ENCODE assay signal across 19 cellular contexts in the genomic region with DNA sequence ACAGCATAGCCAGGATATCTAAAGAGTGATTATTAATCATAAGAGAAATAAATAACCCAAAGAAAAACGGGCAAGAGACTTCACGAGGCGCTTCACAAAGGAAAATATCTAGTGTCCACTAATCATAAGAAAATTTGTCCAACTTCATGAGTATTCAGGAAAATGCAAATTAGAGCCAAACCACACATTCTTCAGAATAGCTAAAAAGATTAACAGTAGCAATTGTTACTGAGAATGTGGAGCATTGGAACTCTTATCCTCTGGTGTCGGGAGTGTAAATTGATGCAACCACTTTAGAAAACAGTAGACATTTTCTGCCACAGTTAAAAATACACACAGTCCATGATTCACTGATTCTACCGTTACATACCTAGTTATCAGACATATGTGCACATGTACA.
A peak's percentile ranks its signal among the peaks of the same experiment; 100 is the strongest.
DNase-seq lines count a peak whose midpoint lies in the region; ATAC-seq and TF ChIP-seq lines count a peak whose summit lies in the region.
"Had no signal": no experiment of that assay in that cellular context is flagged by ENCODE, and none has a peak within 500 bp of the region (broad histone marks: within the 10 kb centered on the region; RNA-seq: fewer than 3 reads in every experiment).

No MANE protein-coding gene starts in this region.

- H3K27me3 Mint-ChIP-seq in nephron progenitor cell (ENCODE audit: low read depth, poor library complexity), result no peaks in the 10 kb centered on the region
- H3K27me3 Mint-ChIP-seq: B cell had no signal

- H2BK5ac ChIP-seq in IMR-90 (ENCODE audit: low read depth, low read length, poor library complexity, severe bottlenecking), result no peak overlapping the region

- DNase-seq in AG10803 (ENCODE audit: low read depth), result peak; percentile 39
- peak; percentile 59 for DNase-seq in IMR-90
- DNase-seq in cardiac fibroblast (ENCODE audit: low read depth in 2 of 2), result peak; percentile 51 to 61
- peak; percentile 31 for DNase-seq in non-pigmented ciliary epithelial cell (ENCODE audit: low read depth)
- no peak for DNase-seq in PC-3
- no peak for DNase-seq in activated gamma-delta T cell treated with Interleukin-2 at 50 U/mL for 16 hours
- DNase-seq in nephron progenitor cell, result no peak
- DNase-seq: 8988T, Kasumi-1, MG63, NCI-H1417, NCI-H187, NCI-H446, NCI-H526, Right ventricle myocardium superior had no signal

- H2AK5ac ChIP-seq in IMR-90 (ENCODE audit: low read depth, low read length), result no peak overlapping the region

- peaks cover 43% of the 10 kb centered on the region for H3K9me3 Mint-ChIP-seq in nephron progenitor cell

- H3K9me3 ChIP-seq in IMR-90 (ENCODE audit: control insufficient read depth, insufficient read depth, low read length) (peaks cover 4% of the 10 kb centered on the region), PC-3 (ENCODE audit: low read length) (no peaks in the 10 kb centered on the region)

- no peaks in the 10 kb centered on the region for H3K9me2 ChIP-seq in PC-3 (replicated peaks; ENCODE audit: low read length)

- TF ChIP-seq POLR2A in IMR-90 (IDR thresholded peaks at IDR 0.05; ENCODE audit: low read depth, low read length), result no peak

- H3K14ac ChIP-seq in IMR-90 (replicated peaks; ENCODE audit: low read depth, low read length), result no peak overlapping the region

- no peak overlapping the region for H3K18ac ChIP-seq in IMR-90 (ENCODE audit: low read depth, low read length)

- no peak overlapping the region for H4K5ac ChIP-seq in IMR-90 (ENCODE audit: low read depth, low read length)

- CTCF ChIA-PET in IMR-90 (lab: Yijun Ruan, JAX) (no interaction called here), PC-3 (lab: Charles Lee) (no interaction called here)

- no peaks in the 10 kb centered on the region for H3F3A ChIP-seq in PC-3 (ENCODE audit: low read length, unreplicated experiment)

- no peak overlapping the region for H3K9ac ChIP-seq in IMR-90 (ENCODE audit: low read depth, low read length)
- no peak overlapping the region for H3K9ac ChIP-seq in PC-3 (ENCODE audit: low read length)

- no peaks in the 10 kb centered on the region for H3K4me1 Mint-ChIP-seq in nephron progenitor cell
- H3K4me1 Mint-ChIP-seq: CD14-positive monocyte had no signal

- H3K79me1 ChIP-seq in IMR-90 (ENCODE audit: low read depth in 1 of 2, low read length in 2 of 2), result no peaks in the 10 kb centered on the region

- no peak overlapping the region for H3K56ac ChIP-seq in IMR-90 (ENCODE audit: extremely low read depth, insufficient read depth, low read length)

- intact Hi-C loops in IMR-90 (cut with micrococcal nuclease) (no loop called here), PC-3 (cut with micrococcal nuclease) (no loop called here)

- H2BK15ac ChIP-seq in IMR-90 (ENCODE audit: low read depth, low read length), result no peak overlapping the region

- H3K4me1 ChIP-seq in IMR-90 (ENCODE audit: control insufficient read depth, insufficient read depth, low read length) (no peaks in the 10 kb centered on the region; the same call in 1 of the 2 replicates), PC-3 (ENCODE audit: insufficient read depth, low read length) (no peaks in the 10 kb centered on the region)

- H3K4me2 ChIP-seq in IMR-90 (ENCODE audit: low read depth, low read length), result peak overlapping the region; percentile 5; the same call in 1 of the 2 replicates
- H3K4me2 ChIP-seq in PC-3 (ENCODE audit: low read length), result no peak overlapping the region

- no peaks in the 10 kb centered on the region for H3K79me2 ChIP-seq in PC-3 (ENCODE audit: low read length)

- H3K36me3 Mint-ChIP-seq in nephron progenitor cell (ENCODE audit: low read depth), result peaks cover 61% of the 10 kb centered on the region

- TF ChIP-seq CTCF in AG10803 (conservative IDR thresholded peaks at IDR 0.05; ENCODE audit: low read length) (no peak), IMR-90 (conservative IDR thresholded peaks at IDR 0.05; ENCODE audit: low read depth, low read length) (no peak), cardiac fibroblast (IDR thresholded peaks at IDR 0.05; ENCODE audit: low read depth, low read length) (no peak), PC-3 (conservative IDR thresholded peaks at IDR 0.05; ENCODE audit: low read depth, low read length) (no peak), nephron progenitor cell (IDR thresholded peaks at IDR 0.05) (no peak)

- H3K27me3 ChIP-seq in IMR-90 (ENCODE audit: control insufficient read depth, insufficient read depth, low read length), result no peaks in the 10 kb centered on the region
- no peaks in the 10 kb centered on the region for H3K27me3 ChIP-seq in PC-3 (ENCODE audit: low read length)
- H3K27me3 ChIP-seq: MG63 had no signal

- ATAC-seq in IMR-90 (ENCODE audit: low read depth), result peak; percentile 11; the same call in 1 of the 2 replicates
- ATAC-seq in PC-3, result no peak
- ATAC-seq: GM12878, HCT116 had no signal

- dilution Hi-C loops in IMR-90 (cut with HindIII; ENCODE audit: low sequenced_read_pairs, unreplicated experiment), result no loop called here

- H2AFZ ChIP-seq in IMR-90 (replicated peaks; ENCODE audit: low read length, poor library complexity), result no peak overlapping the region
- no peak overlapping the region for H2AFZ ChIP-seq in PC-3 (ENCODE audit: low read length)

- no peak overlapping the region for H3K23ac ChIP-seq in IMR-90 (ENCODE audit: low read depth, low read length)

- no peak overlapping the region for H4K8ac ChIP-seq in IMR-90 (ENCODE audit: low read depth in 2 of 2, low read length in 2 of 2)

- WGBS in IMR-90 (ENCODE audit: extremely low coverage in 2 of 2, insufficient read length in 1 of 2), 2 experiments, result no CpG with 5 or more reads among the region's 5 CpGs

- H3K36me3 ChIP-seq in IMR-90 (ENCODE audit: control insufficient read depth, insufficient read depth, low read length) (peaks cover 4% of the 10 kb centered on the region; the same call in 1 of the 2 replicates), PC-3 (ENCODE audit: low read depth, low read length) (no peaks in the 10 kb centered on the region)
- H3K36me3 ChIP-seq: MG63 had no signal

- no peak overlapping the region for H3K27ac Mint-ChIP-seq in nephron progenitor cell
- H3K27ac Mint-ChIP-seq: B cell, CD14-positive monocyte had no signal

- H4K20me1 ChIP-seq in IMR-90 (ENCODE audit: insufficient read depth, low read length), result no peaks in the 10 kb centered on the region
- no peaks in the 10 kb centered on the region for H4K20me1 ChIP-seq in PC-3 (ENCODE audit: low read length)

- no peak for TF ChIP-seq RAD21 in IMR-90 (IDR thresholded peaks at IDR 0.05; ENCODE audit: low read length)

- BruUV-seq in IMR-90 (replicated peaks; lab: Mats Ljungman, UMichigan) (no TSS peak), PC-3 (replicated peaks; lab: Mats Ljungman, UMichigan) (no TSS peak)

- H2BK20ac ChIP-seq in IMR-90 (ENCODE audit: low read depth, low read length), result no peak overlapping the region

- H3K27ac ChIP-seq in IMR-90 (ENCODE audit: insufficient read depth, low read length), result no peak overlapping the region
- H3K27ac ChIP-seq in PC-3 (ENCODE audit: low read length), result no peak overlapping the region

- no peaks in the 10 kb centered on the region for H3K9me1 ChIP-seq in IMR-90 (ENCODE audit: insufficient read depth, low read length)

- no peak overlapping the region for H2AK9ac ChIP-seq in IMR-90 (replicated peaks; ENCODE audit: low read depth, low read length, poor library complexity)

- H2BK120ac ChIP-seq in IMR-90 (ENCODE audit: low read depth, low read length), result no peak overlapping the region

- POLR2A ChIA-PET in IMR-90 (lab: Charles Lee; ENCODE audit: unreplicated experiment), result no interaction called here
- POLR2A ChIA-PET in PC-3 (lab: Charles Lee; ENCODE audit: unreplicated experiment), result no interaction called here

- H3K4me3 ChIP-seq in AG10803 (ENCODE audit: low read length) (no peak overlapping the region), IMR-90 (ENCODE audit: insufficient read depth, low read depth, low read length) (no peak overlapping the region), cardiac fibroblast (replicated peaks in 1 of 2; ENCODE audit: low read depth in 2 of 2, low read length in 2 of 2) (no peak overlapping the region), PC-3 (ENCODE audit: low read length) (no peak overlapping the region)
- H3K4me3 ChIP-seq: GM12878, MG63 had no signal

- H4K91ac ChIP-seq in IMR-90 (ENCODE audit: insufficient read depth, low read depth, low read length), result no peak overlapping the region

- H3K4me3 Mint-ChIP-seq in nephron progenitor cell, result no peak overlapping the region
- H3K4me3 Mint-ChIP-seq: B cell, CD14-positive monocyte had no signal

- no peak overlapping the region for H3K4ac ChIP-seq in IMR-90 (ENCODE audit: low read depth, low read length)

- in situ Hi-C loops in IMR-90 (cut with MboI; ENCODE audit: low sequenced_read_pairs), result no loop called here

TF ChIP-seq in IMR-90, 13 proteins besides CTCF, POLR2A, EP300 and RAD21 (continues in another document):
- TF ChIP-seq MAZ (IDR thresholded peaks at IDR 0.05; ENCODE audit: borderline replicate concordance, low read depth, low read length) (no peak), MAFK (IDR thresholded peaks at IDR 0.05; ENCODE audit: low read depth, low read length) (no peak), RFX5 (IDR thresholded peaks at IDR 0.05; ENCODE audit: low read depth, low read length) (no peak), MXI1 (IDR thresholded peaks at IDR 0.05; ENCODE audit: borderline replicate concordance, low read depth, low read length) (no peak), CEBPB (IDR thresholded peaks at IDR 0.05; ENCODE audit: low read depth, low read length) (no peak), RCOR1 (IDR thresholded peaks at IDR 0.05; ENCODE audit: insufficient replicate concordance, low read length) (no peak), CHD1 (IDR thresholded peaks at IDR 0.05; ENCODE audit: low read depth, low read length) (no peak), SMC3 (IDR thresholded peaks at IDR 0.05; ENCODE audit: low read depth, low read length) (no peak), NFE2L2 (IDR thresholded peaks at IDR 0.05; ENCODE audit: low read depth, low read length) (no peak), BHLHE40 (IDR thresholded peaks at IDR 0.05; ENCODE audit: low read depth, low read length) (no peak)
- TF ChIP-seq, protein P1, sequence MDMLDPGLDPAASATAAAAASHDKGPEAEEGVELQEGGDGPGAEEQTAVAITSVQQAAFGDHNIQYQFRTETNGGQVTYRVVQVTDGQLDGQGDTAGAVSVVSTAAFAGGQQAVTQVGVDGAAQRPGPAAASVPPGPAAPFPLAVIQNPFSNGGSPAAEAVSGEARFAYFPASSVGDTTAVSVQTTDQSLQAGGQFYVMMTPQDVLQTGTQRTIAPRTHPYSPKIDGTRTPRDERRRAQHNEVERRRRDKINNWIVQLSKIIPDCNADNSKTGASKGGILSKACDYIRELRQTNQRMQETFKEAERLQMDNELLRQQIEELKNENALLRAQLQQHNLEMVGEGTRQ (IDR thresholded peaks at IDR 0.05; ENCODE audit: low read depth, low read length), result no peak

Comparison
In these comparisons a context has a peak if more than half of its experiments do, and no peak if none do; other contexts are left out.
1. DNase-seq: peak in AG10803 (single experiment), IMR-90 (single experiment), cardiac fibroblast (2 of 2) and non-pigmented ciliary epithelial cell (single experiment); none in PC-3 (single experiment), activated gamma-delta T cell treated with Interleukin-2 at 50 U/mL for 16 hours (single experiment) and nephron progenitor cell (single experiment).